In genomic region chr1:1272341-1273151, GRCh38 we compare ENCODE assay signal across 9 cellular contexts. TPM values are rescaled to one million over a fixed set of nuclear protein-coding genes. Genes with fewer than 3 reads are reported as not detected.
DNase-seq lines count a peak whose midpoint lies in the region; ATAC-seq and TF ChIP-seq lines count a peak whose summit lies in the region.
"Had no signal": no experiment of that assay in that cellular context is flagged by ENCODE, and none has a peak within 500 bp of the region (broad histone marks: within the 10 kb centered on the region; RNA-seq: fewer than 3 reads in every experiment).

No MANE protein-coding gene starts in this region.

- intact Hi-C loops in mucosa of descending colon (cut with DNase I, micrococcal nuclease): no loop called here
- intact Hi-C loops in posterior vena cava (cut with DNase I): no loop called here

- TF ChIP-seq CTCF in DOHH2 (IDR thresholded peaks at IDR 0.05; ENCODE audit: low read depth, low read length, poor library complexity, severe bottlenecking) (no peak), mucosa of descending colon (IDR thresholded peaks at IDR 0.05) (no peak)

- peaks cover 25% of the 10 kb centered on the region for H4K20me1 ChIP-seq in DOHH2 (ENCODE audit: control insufficient read depth, insufficient read depth, low read depth, low read length)

- peak; percentile 53 for DNase-seq in NAMALWA (ENCODE audit: low spot score)
- DNase-seq in T47D (ENCODE audit: low read depth in 1 of 2, low spot score in 1 of 2): peak; percentile 91 to 93
- peak; percentile 68 to 87 (median 75) for DNase-seq in mucosa of descending colon
- DNase-seq in stimulated activated CD4-positive, alpha-beta T cell treated with anti-CD3 and anti-CD28 coated beads, Interleukin-4, amount 100 ng/mL, for 1 hour: no peak
- DNase-seq in SHP77 (lab: John Stamatoyannopoulos, UW): no peak
- DNase-seq in posterior vena cava (ENCODE audit: low spot score): no peak

- H3K9me3 ChIP-seq in DOHH2 (ENCODE audit: control insufficient read depth, insufficient read depth, low read length) (no peaks in the 10 kb centered on the region), mucosa of descending colon (no peaks in the 10 kb centered on the region)

- H3F3A ChIP-seq in DOHH2 (ENCODE audit: control insufficient read depth, insufficient read depth): no peaks in the 10 kb centered on the region

- peaks cover 67% of the 10 kb centered on the region for H3K79me2 ChIP-seq in DOHH2 (ENCODE audit: control insufficient read depth, low read length)

- peak overlapping the region; percentile 98 for H3K4me3 ChIP-seq in DOHH2 (ENCODE audit: low read length)
- H3K4me3 ChIP-seq in mucosa of descending colon: peak overlapping the region; percentile 94

- no peak overlapping the region for H3K27ac ChIP-seq in DOHH2 (ENCODE audit: low read depth, low read length)

- no peaks in the 10 kb centered on the region for H3K27me3 ChIP-seq in DOHH2 (ENCODE audit: control insufficient read depth, low read length)

- H3K4me2 ChIP-seq in DOHH2 (ENCODE audit: low read length): peak overlapping the region; percentile 89

- ATAC-seq in mucosa of descending colon: peak; percentile 83
- no peak for ATAC-seq in GM21390 (IDR thresholded peaks at IDR 0.05; ENCODE audit: unreplicated experiment)

- H3K4me1 ChIP-seq in DOHH2 (ENCODE audit: control insufficient read depth, low read length) (peaks cover 30% of the 10 kb centered on the region), mucosa of descending colon (ENCODE audit: low read depth) (peaks cover 23% of the 10 kb centered on the region)

- H3K36me3 ChIP-seq in DOHH2 (ENCODE audit: control insufficient read depth, low read length): peaks cover 44% of the 10 kb centered on the region
- H3K36me3 ChIP-seq in mucosa of descending colon (ENCODE audit: low read depth): no peaks in the 10 kb centered on the region

- in situ Hi-C loops in T47D (cut with HindIII; ENCODE audit: low pct_unique_long_range_greater_than_20kb, low sequenced_read_pairs): no loop called here

- no peaks in the 10 kb centered on the region for H3K9me2 ChIP-seq in DOHH2 (replicated peaks; ENCODE audit: control insufficient read depth, low read length)

RNA-seq across cellular contexts. Expression of gene UBE2J2, which starts 1.1 kb away (rescaled TPM):
- total RNA-seq in mucosa of descending colon: 10 to 100 TPM; 49.8 to 65.8 (median 61.1) TPM
- 10 to 100 TPM; 29.0 to 32.0 TPM for total RNA-seq in posterior vena cava

RNA-seq across cellular contexts. Expression of gene SCNN1D, which starts 7.7 kb away (rescaled TPM):
- total RNA-seq in mucosa of descending colon: 1 to 10 TPM; 3.5 to 5.4 (median 4.5) TPM
- total RNA-seq in posterior vena cava: 1 to 10 TPM; 1.8 to 6.1 TPM

RNA-seq across cellular contexts. Expression of gene C1QTNF12, which starts 26.0 kb away (rescaled TPM):
- total RNA-seq in mucosa of descending colon (10 to 100 TPM; 21.5 to 54.0 (median 36.5) TPM), posterior vena cava (1 to 10 TPM; 1.9 to 4.1 TPM)
- total RNA-seq: NCI-H460 had no signal

RNA-seq across cellular contexts. Expression of gene ACAP3, which starts 35.2 kb away (rescaled TPM):
- total RNA-seq in mucosa of descending colon (10 to 100 TPM; 42.1 to 76.9 (median 44.8) TPM), posterior vena cava (10 to 100 TPM; 40.9 to 50.9 TPM)

RNA-seq across cellular contexts. Expression of gene PUSL1, which starts 35.9 kb away (rescaled TPM):
- 10 to 100 TPM; 12.4 to 15.9 (median 15.4) TPM for total RNA-seq in mucosa of descending colon
- 10 to 100 TPM in 1 of 2 donors, 1 to 10 TPM in 1; 8.3 to 10.5 TPM for total RNA-seq in posterior vena cava

Comparison
In these comparisons a context has a peak if more than half of its experiments do, and no peak if none do; other contexts are left out.
1. DNase-seq: peak in NAMALWA (single experiment), T47D (2 of 2) and mucosa of descending colon (3 of 3); none in stimulated activated CD4-positive, alpha-beta T cell treated with anti-CD3 and anti-CD28 coated beads, Interleukin-4, amount 100 ng/mL, for 1 hour (single experiment), SHP77 (0 of 2) and posterior vena cava (single experiment).
2. RNA of gene C1QTNF12, which starts 26.0 kb away (total RNA-seq): 21.5 to 54.0 TPM in mucosa of descending colon; 1.9 to 4.1 TPM in posterior vena cava; every median in the first group is over 4 times any median in the second.